In the genomic region with DNA sequence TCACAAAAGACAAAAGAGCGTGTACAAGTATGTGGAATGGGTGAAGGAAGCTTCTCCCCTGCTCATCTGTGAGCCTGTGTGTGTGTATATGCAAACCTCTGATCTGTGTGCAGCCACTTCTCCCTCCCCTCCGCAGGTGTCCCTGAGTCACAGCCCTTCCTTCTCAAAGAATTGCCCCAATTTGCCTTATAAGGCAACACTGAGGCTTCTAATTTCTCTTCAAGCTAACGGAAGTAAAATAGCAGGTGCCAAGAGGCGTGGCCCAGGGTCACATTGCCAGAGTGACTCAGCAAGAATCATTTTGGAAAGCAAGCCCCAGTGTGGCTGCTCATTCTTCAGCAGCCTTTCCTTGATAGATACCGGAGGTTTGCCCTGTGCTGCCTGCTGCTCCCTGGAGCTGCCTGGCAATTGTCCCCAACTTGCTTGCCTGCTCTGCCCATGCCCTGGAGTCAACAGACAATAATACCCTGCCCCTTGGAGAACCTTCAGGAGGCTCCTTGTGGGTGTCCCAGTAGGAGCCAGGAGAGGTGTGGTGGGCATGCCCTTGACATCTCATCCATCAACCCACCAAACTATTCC, we compare ENCODE assay signal across 8 cellular contexts. TPM values are rescaled to one million over a fixed set of nuclear protein-coding genes. Genes with fewer than 3 reads are reported as not detected.
DNase-seq lines count a peak whose midpoint lies in the region; ATAC-seq, FAIRE-seq and TF ChIP-seq lines count a peak whose summit lies in the region.

No MANE protein-coding gene starts in this region.

- peak overlapping the region; percentile 56 for H3K4me3 Mint-ChIP-seq in activated T-helper 1 cell treated with anti-CD3 and anti-CD28 coated beads, Interleukin-12 subunit alpha, Interleukin-12 subunit beta, Interleukin-2, Interleukin-4 antibody, amounts not matched to agents 30 ng/mL and 10 ng/mL and 1 ng/mL, durations not matched to agents 14 hours and 24 hours and 36 hours
- H3K4me3 Mint-ChIP-seq in chondrocyte (ENCODE audit: unreplicated experiment), result no peak overlapping the region

- peak overlapping the region; percentile 86 for H3K27ac ChIP-seq in HUES48 (ENCODE audit: low read depth, low read length)
- peak overlapping the region in 1 of 12 donors; percentile 76 for H3K27ac ChIP-seq in heart left ventricle

- DNase-seq in DMS153 treated with DMSO at 0.1 percent for 48 hours (lab: John Stamatoyannopoulos, UW; ENCODE audit: unreplicated experiment), result peak; percentile 15
- peak; percentile 30 for DNase-seq in RCC 7860 (ENCODE audit: low spot score)
- DNase-seq in activated T-helper 1 cell treated with anti-CD3 and anti-CD28 coated beads, Interleukin-12 subunit alpha, Interleukin-12 subunit beta, Interleukin-2, Interleukin-4 antibody, amounts not matched to agents 30 ng/mL and 10 ng/mL and 1 ng/mL, durations not matched to agents 14 hours and 24 hours and 36 hours (ENCODE audit: low spot score), result peak; percentile 82
- peak; percentile 42 to 73 (median 60) for DNase-seq in heart left ventricle
- DNase-seq in stimulated activated CD4-positive, alpha-beta T cell treated with anti-CD3 and anti-CD28 coated beads, Interleukin-12 subunit alpha, Interleukin-12 subunit beta, amount 100 ng/mL, for 48 hours (ENCODE audit: low read depth in 2 of 3, low spot score in 1 of 3), result peak; percentile 63 to 79 (median 70)
- DNase-seq in chondrocyte (ENCODE audit: low spot score), result no peak

- H3K9me3 ChIP-seq in HUES48 (ENCODE audit: control insufficient read depth, insufficient read depth, low read length), result no peaks in the 10 kb centered on the region
- peaks cover 0 to 11% (median 0%) of the 10 kb centered on the region in 12 donors for H3K9me3 ChIP-seq in heart left ventricle

- no peak overlapping the region for H3K9ac ChIP-seq in HUES48 (ENCODE audit: low read depth, low read length)

- H3K36me3 ChIP-seq in HUES48 (ENCODE audit: control insufficient read depth, insufficient read depth, low read length) (no peaks in the 10 kb centered on the region), heart left ventricle (no peaks in the 10 kb centered on the region)

- H3K4me1 ChIP-seq in HUES48 (ENCODE audit: control insufficient read depth, insufficient read depth, low read length) (peaks cover 27% of the 10 kb centered on the region), heart left ventricle (peaks cover 0 to 54% (median 8%) of the 10 kb centered on the region in 12 donors)

- no peak for FAIRE-seq in RCC 7860 (lab: Jason Lieb, UNC)

- intact Hi-C loops in activated T-helper 1 cell treated with anti-CD3 and anti-CD28 coated beads, Interleukin-12 subunit alpha, Interleukin-12 subunit beta, Interleukin-2, Interleukin-4 antibody, amounts not matched to agents 30 ng/mL and 10 ng/mL and 1 ng/mL, durations not matched to agents 14 hours and 24 hours and 36 hours (cut with micrococcal nuclease), result loop anchor here (1.0 to 2.0 kb wide), 7 partner anchors 17 to 656 kb away; partner anchors contain the start of genes APLF, FBXO48 and PPP3R1
- intact Hi-C loops in heart left ventricle (cut with DNase I), result loop anchor here in 6 of 10 donors (1.0 to 5.0 kb wide), 6 partner anchors 66 to 441 kb away; partner anchors contain the start of genes APLF (in 1 of the 6) and FBXO48 (in 1 of the 6)

- H3K27me3 Mint-ChIP-seq in activated T-helper 1 cell treated with anti-CD3 and anti-CD28 coated beads, Interleukin-12 subunit alpha, Interleukin-12 subunit beta, Interleukin-2, Interleukin-4 antibody, amounts not matched to agents 30 ng/mL and 10 ng/mL and 1 ng/mL, durations not matched to agents 14 hours and 24 hours and 36 hours (ENCODE audit: insufficient read depth), result no peaks in the 10 kb centered on the region
- no peaks in the 10 kb centered on the region for H3K27me3 Mint-ChIP-seq in chondrocyte (ENCODE audit: low read depth)

- H3K4me1 Mint-ChIP-seq in activated T-helper 1 cell treated with anti-CD3 and anti-CD28 coated beads, Interleukin-12 subunit alpha, Interleukin-12 subunit beta, Interleukin-2, Interleukin-4 antibody, amounts not matched to agents 30 ng/mL and 10 ng/mL and 1 ng/mL, durations not matched to agents 14 hours and 24 hours and 36 hours (ENCODE audit: low read depth), result peaks cover 33% of the 10 kb centered on the region
- peaks cover 7% of the 10 kb centered on the region for H3K4me1 Mint-ChIP-seq in chondrocyte (ENCODE audit: low read depth)

- H3K4me3 ChIP-seq in HUES48 (ENCODE audit: low read depth, low read length) (no peak overlapping the region), heart left ventricle (no peak overlapping the region)

- no peak for TF ChIP-seq POLR2A in heart left ventricle (IDR thresholded peaks at IDR 0.05)

- H3K36me3 Mint-ChIP-seq in activated T-helper 1 cell treated with anti-CD3 and anti-CD28 coated beads, Interleukin-12 subunit alpha, Interleukin-12 subunit beta, Interleukin-2, Interleukin-4 antibody, amounts not matched to agents 30 ng/mL and 10 ng/mL and 1 ng/mL, durations not matched to agents 14 hours and 24 hours and 36 hours (ENCODE audit: low read depth), result peaks cover 1% of the 10 kb centered on the region
- H3K36me3 Mint-ChIP-seq in chondrocyte (ENCODE audit: low read depth), result peaks cover 7% of the 10 kb centered on the region

- peak overlapping the region; percentile 88 for H3K27ac Mint-ChIP-seq in activated T-helper 1 cell treated with anti-CD3 and anti-CD28 coated beads, Interleukin-12 subunit alpha, Interleukin-12 subunit beta, Interleukin-2, Interleukin-4 antibody, amounts not matched to agents 30 ng/mL and 10 ng/mL and 1 ng/mL, durations not matched to agents 14 hours and 24 hours and 36 hours
- no peak overlapping the region for H3K27ac Mint-ChIP-seq in chondrocyte (ENCODE audit: unreplicated experiment)

- 29 to 43% (median 41%) methylated on average over 5 of the region's 5 CpGs for WGBS in heart left ventricle, 4 donors

- ATAC-seq in GM21528 (IDR thresholded peaks at IDR 0.05; ENCODE audit: low FRiP score, unreplicated experiment) (peak; percentile 95), heart left ventricle (peak; percentile 37 to 86 (median 83))

- H3K9me3 Mint-ChIP-seq in activated T-helper 1 cell treated with anti-CD3 and anti-CD28 coated beads, Interleukin-12 subunit alpha, Interleukin-12 subunit beta, Interleukin-2, Interleukin-4 antibody, amounts not matched to agents 30 ng/mL and 10 ng/mL and 1 ng/mL, durations not matched to agents 14 hours and 24 hours and 36 hours, result peaks cover 11% of the 10 kb centered on the region
- H3K9me3 Mint-ChIP-seq in chondrocyte (ENCODE audit: low read depth), result peaks cover 6% of the 10 kb centered on the region

- no peak for TF ChIP-seq CTCF in heart left ventricle (IDR thresholded peaks at IDR 0.05)
- no peak for TF ChIP-seq CTCF in chondrocyte (IDR thresholded peaks at IDR 0.05)

- H3K27me3 ChIP-seq in HUES48 (ENCODE audit: control insufficient read depth, insufficient read depth, low read length) (no peaks in the 10 kb centered on the region), heart left ventricle (no peaks in the 10 kb centered on the region)

RNA-seq across cellular contexts. Expression of gene BMP10, which starts 37.3 kb away (rescaled TPM):
- total RNA-seq in activated T-helper 1 cell treated with anti-CD3 and anti-CD28 coated beads, Interleukin-12 subunit alpha, Interleukin-12 subunit beta, Interleukin-2, Interleukin-4 antibody, amounts not matched to agents 30 ng/mL and 10 ng/mL and 1 ng/mL, durations not matched to agents 14 hours and 24 hours and 36 hours, result not detected in 2 replicates
- total RNA-seq in heart left ventricle, result 1 to 10 TPM in 2 of 9 donors, under 1 TPM in 2, not detected in 5; 0.15 to 5.9 (median 1.7) TPM
- not detected for polyA plus RNA-seq in heart left ventricle
- total RNA-seq in chondrocyte, result not detected in 3 replicates

RNA-seq across cellular contexts. Expression of gene GKN2, which starts 44.2 kb away (rescaled TPM):
- total RNA-seq in activated T-helper 1 cell treated with anti-CD3 and anti-CD28 coated beads, Interleukin-12 subunit alpha, Interleukin-12 subunit beta, Interleukin-2, Interleukin-4 antibody, amounts not matched to agents 30 ng/mL and 10 ng/mL and 1 ng/mL, durations not matched to agents 14 hours and 24 hours and 36 hours, result not detected in 2 replicates
- total RNA-seq in heart left ventricle (not detected), chondrocyte (not detected in 3 replicates)
- not detected for polyA plus RNA-seq in heart left ventricle
